Comparison of ENCODE assay signal across 8 cellular contexts in the genomic region with DNA sequence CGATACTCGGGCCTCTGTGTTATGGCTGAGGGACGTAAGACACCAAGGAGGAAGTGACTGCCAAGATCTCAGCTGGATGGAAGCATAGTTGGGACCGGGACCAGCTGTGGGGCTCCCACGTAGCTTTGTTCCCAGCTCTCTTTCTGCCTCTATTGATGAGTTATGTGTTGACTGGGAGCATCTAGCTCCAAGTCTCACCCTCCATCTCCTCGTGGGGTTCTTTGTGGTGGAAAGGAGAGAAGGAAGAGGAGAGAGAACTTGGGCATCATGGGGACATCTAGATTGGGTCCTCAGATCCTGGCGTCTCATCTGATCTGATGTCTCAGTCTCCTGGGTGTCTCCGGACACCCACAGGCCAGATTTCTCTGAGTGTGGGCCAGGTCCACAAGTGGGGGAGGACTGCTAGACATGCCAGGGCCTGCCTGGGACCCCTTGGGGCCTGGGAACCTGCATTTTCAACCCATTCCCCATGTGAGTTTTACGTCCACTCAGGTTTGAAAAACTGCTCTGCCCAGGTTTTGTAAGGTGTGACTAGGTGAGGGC. TPM values are rescaled to one million over a fixed set of nuclear protein-coding genes. Genes with fewer than 3 reads are reported as not detected.
DNase-seq lines count a peak whose midpoint lies in the region; ATAC-seq and TF ChIP-seq lines count a peak whose summit lies in the region.

No MANE protein-coding gene starts in this region.

- no peaks in the 10 kb centered on the region; the same call in 1 of the 2 replicates for H3K36me3 ChIP-seq in KOPT-K1 (ENCODE audit: insufficient read depth, low read length)
- H3K36me3 ChIP-seq in mucosa of stomach (ENCODE audit: control insufficient read depth, insufficient read depth, low read length): no peaks in the 10 kb centered on the region

- peaks cover 17% of the 10 kb centered on the region for H3K4me1 ChIP-seq in mucosa of stomach (ENCODE audit: control insufficient read depth, insufficient read depth, low read length)

- H3K4me1 Mint-ChIP-seq in Calu3 (ENCODE audit: low read depth, unreplicated experiment) (peaks cover 17% of the 10 kb centered on the region), chondrocyte (ENCODE audit: low read depth) (peaks cover 24% of the 10 kb centered on the region)

- TF ChIP-seq CTCF in Calu3 (IDR thresholded peaks at IDR 0.05; ENCODE audit: unreplicated experiment) (no peak), chondrocyte (IDR thresholded peaks at IDR 0.05) (no peak)

- ATAC-seq in GM21447 (IDR thresholded peaks at IDR 0.05; ENCODE audit: unreplicated experiment) (no peak), HG02973 (IDR thresholded peaks at IDR 0.05; ENCODE audit: unreplicated experiment) (no peak)

- CTCF ChIA-PET in Calu3 (lab: Charles Lee): interaction anchor here (0.9 kb wide), 1 partner anchor 10 kb away, joined by 4 read pairs; no protein-coding TSS in a partner anchor

- intact Hi-C loops in Calu3 (cut with micrococcal nuclease; ENCODE audit: unreplicated experiment): no loop called here

- no peak for DNase-seq in Calu3
- DNase-seq in chondrocyte (ENCODE audit: low spot score): no peak
- DNase-seq in NCI-H524 (lab: John Stamatoyannopoulos, UW): no peak
- DNase-seq in activated CD4-positive, alpha-beta T cell treated with anti-CD3 and anti-CD28 coated beads, Interleukin-2, amount 50 U/mL, for 1 hour: no peak

- H3K27me3 Mint-ChIP-seq in Calu3 (ENCODE audit: unreplicated experiment): no peaks in the 10 kb centered on the region
- H3K27me3 Mint-ChIP-seq in chondrocyte (ENCODE audit: low read depth): no peaks in the 10 kb centered on the region

- peak overlapping the region; percentile 97 for H3K4me3 Mint-ChIP-seq in Calu3 (ENCODE audit: low read depth, unreplicated experiment)
- peak overlapping the region; percentile 100 for H3K4me3 Mint-ChIP-seq in chondrocyte (ENCODE audit: unreplicated experiment)

- H3K36me3 Mint-ChIP-seq in Calu3 (ENCODE audit: insufficient read depth, unreplicated experiment): peaks cover 29% of the 10 kb centered on the region
- H3K36me3 Mint-ChIP-seq in chondrocyte (ENCODE audit: low read depth): no peaks in the 10 kb centered on the region

- H3K27me3 ChIP-seq in mucosa of stomach (ENCODE audit: control insufficient read depth, insufficient read depth, low read length): no peaks in the 10 kb centered on the region

- H3K27ac Mint-ChIP-seq in Calu3 (ENCODE audit: unreplicated experiment) (peak overlapping the region; percentile 78), chondrocyte (ENCODE audit: unreplicated experiment) (peak overlapping the region; percentile 98)

- H3K9me3 ChIP-seq in KOPT-K1 (ENCODE audit: insufficient read depth, low read length, poor library complexity, severe bottlenecking) (no peaks in the 10 kb centered on the region), mucosa of stomach (ENCODE audit: control insufficient read depth, low read length) (no peaks in the 10 kb centered on the region)

- BruUV-seq in Calu3 (replicated peaks; lab: Mats Ljungman, UMichigan): no TSS peak

- peak overlapping the region; percentile 90 for H3K27ac ChIP-seq in KOPT-K1 (ENCODE audit: low read depth, low read length, poor library complexity, severe bottlenecking)

- peak overlapping the region; percentile 98 for H3K9ac ChIP-seq in mucosa of stomach (ENCODE audit: low read length)

- H3K9me3 Mint-ChIP-seq in Calu3 (ENCODE audit: low read depth, unreplicated experiment) (no peaks in the 10 kb centered on the region), chondrocyte (ENCODE audit: low read depth) (no peaks in the 10 kb centered on the region)

- peak overlapping the region; percentile 59 for H3K4me3 ChIP-seq in mucosa of stomach (ENCODE audit: low read length)

RNA-seq across cellular contexts. Expression of a gene that starts 1.1 kb away (rescaled TPM):
- total RNA-seq in Calu3 (2022) (105 and 114 TPM in 2 replicates), chondrocyte (81.9 to 88.4 TPM (median 83.4 TPM) in 3 replicates)

RNA-seq across cellular contexts. Expression of a gene that starts 11.0 kb away (rescaled TPM):
- total RNA-seq in Calu3 (2022): 54.4 and 55.6 TPM in 2 replicates
- total RNA-seq in chondrocyte: 22.9 to 36.6 TPM (median 23.6 TPM) in 3 replicates
